7 cellular contexts compared by ENCODE assay signal in the genomic region with DNA sequence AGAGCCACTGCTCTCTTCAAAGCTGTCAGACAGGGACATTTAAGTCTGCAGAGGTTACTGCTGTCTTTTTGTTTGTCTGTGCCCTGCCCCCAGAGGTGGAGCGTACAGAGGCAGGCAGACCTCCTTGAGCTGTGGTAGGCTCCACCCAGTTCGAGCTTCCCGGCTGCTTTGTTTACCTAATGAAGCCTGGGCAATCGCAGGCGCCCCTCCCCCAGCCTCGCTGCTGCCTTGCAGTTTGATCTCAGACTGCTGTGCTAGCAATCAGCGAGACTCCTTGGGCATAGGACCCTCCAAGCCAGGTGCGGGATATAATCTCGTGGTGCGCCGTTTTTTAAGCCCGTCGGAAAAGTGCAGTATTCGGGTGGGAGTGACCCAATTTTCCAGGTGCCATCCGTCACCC.
DNase-seq lines count a peak whose midpoint lies in the region; ATAC-seq and TF ChIP-seq lines count a peak whose summit lies in the region.
"Not testable (repeated sequence)": the region's sequence is repeated elsewhere in the genome, so short reads cannot be mapped to it uniquely, and the experiment has no call there.

No MANE protein-coding gene starts in this region.

- H3K9ac ChIP-seq in NT2/D1 (ENCODE audit: insufficient read length, low read depth); colonic mucosa (ENCODE audit: low read depth in 2 of 2, low read length in 2 of 2); mesendoderm (ENCODE audit: low read length): not testable (repeated sequence)

- H3K27me3 Mint-ChIP-seq in GM23338 (ENCODE audit: insufficient read depth, low read depth, poor library complexity); glutamatergic neuron (ENCODE audit: unreplicated experiment); neural crest cell (ENCODE audit: low read depth): not testable (repeated sequence)

- not testable (repeated sequence) for H3K18ac ChIP-seq in mesendoderm (ENCODE audit: low read length)

- H2BK120ac ChIP-seq in mesendoderm (ENCODE audit: low read depth, low read length), result not testable (repeated sequence)

- H3K79me2 ChIP-seq in GM23338 (replicated peaks; ENCODE audit: insufficient read depth); mesendoderm (ENCODE audit: control insufficient read depth, insufficient read depth, low read length): not testable (repeated sequence)

- H2AK5ac ChIP-seq in mesendoderm (ENCODE audit: low read length), result not testable (repeated sequence)

- H3K56ac ChIP-seq in mesendoderm (ENCODE audit: low read length), result not testable (repeated sequence)

- intact Hi-C loops in colonic mucosa (cut with DNase I), result not testable (repeated sequence)

- not testable (repeated sequence) for H4K20me1 ChIP-seq in GM23338 (replicated peaks; ENCODE audit: insufficient read depth)

- H3K36me3 Mint-ChIP-seq in GM23338 (ENCODE audit: low read depth); glutamatergic neuron (ENCODE audit: unreplicated experiment); neural crest cell (ENCODE audit: low read depth): not testable (repeated sequence)

- H3K9me3 Mint-ChIP-seq in GM23338, result peaks cover 22% of the 10 kb centered on the region; the same call in 2 of the 3 replicates
- H3K9me3 Mint-ChIP-seq in glutamatergic neuron (ENCODE audit: unreplicated experiment); neural crest cell: not testable (repeated sequence)

- not testable (repeated sequence) for H3K27ac Mint-ChIP-seq in GM23338; glutamatergic neuron (ENCODE audit: unreplicated experiment); neural crest cell (ENCODE audit: unreplicated experiment)

- H3K4me1 ChIP-seq in GM23338 (ENCODE audit: insufficient read depth); NT2/D1 (ENCODE audit: insufficient read depth, insufficient read length); colonic mucosa; mesendoderm (ENCODE audit: control insufficient read depth, low read depth, low read length): not testable (repeated sequence)

- not testable (repeated sequence) for H2AFZ ChIP-seq in GM23338

- not testable (repeated sequence) for H3K4me2 ChIP-seq in GM23338; mesendoderm (ENCODE audit: low read length)

- H3K27me3 ChIP-seq in GM23338 (ENCODE audit: insufficient read depth); NT2/D1 (ENCODE audit: insufficient read depth, insufficient read length); colonic mucosa; mesendoderm (ENCODE audit: insufficient read depth, low read length, poor library complexity): not testable (repeated sequence)

- H2BK15ac ChIP-seq in mesendoderm (replicated peaks; ENCODE audit: low read depth), result not testable (repeated sequence)

- H3K4ac ChIP-seq in mesendoderm (ENCODE audit: low read depth, low read length), result not testable (repeated sequence)

- DNase-seq in DMS53 (lab: John Stamatoyannopoulos, UW) (peak; percentile 72), GM23338 (ENCODE audit: low spot score) (peak; percentile 10), NT2/D1 (ENCODE audit: low read depth, low spot score) (peak; percentile 6), colonic mucosa (peak; percentile 19), glutamatergic neuron (peak; percentile 24), mesendoderm (peak; percentile 4), neural crest cell (ENCODE audit: low read depth, low spot score) (peak; percentile 17)

- not testable (repeated sequence) for H3F3A ChIP-seq in GM23338 (replicated peaks; ENCODE audit: low read depth)

- H3K79me1 ChIP-seq in mesendoderm (ENCODE audit: low read length), result not testable (repeated sequence)

- ATAC-seq in GM23338, result not testable (repeated sequence)

- H4K8ac ChIP-seq in mesendoderm (ENCODE audit: low read depth, low read length), result not testable (repeated sequence)

- not testable (repeated sequence) for TF ChIP-seq CTCF in GM23338 (conservative IDR thresholded peaks at IDR 0.05; ENCODE audit: low read depth in 2 of 2); colonic mucosa (IDR thresholded peaks at IDR 0.05); glutamatergic neuron (IDR thresholded peaks at IDR 0.05; ENCODE audit: partially characterized antibody, unreplicated experiment); neural crest cell (conservative IDR thresholded peaks at IDR 0.05)

- H3K4me3 Mint-ChIP-seq in GM23338; glutamatergic neuron (ENCODE audit: unreplicated experiment); neural crest cell: not testable (repeated sequence)

- not testable (repeated sequence) for H3K27ac ChIP-seq in GM23338 (ENCODE audit: low read depth); colonic mucosa; mesendoderm (ENCODE audit: low read depth, low read length)

- no CpG with 5 or more reads among the region's 15 CpGs for WGBS in mesendoderm (ENCODE audit: extremely low coverage, insufficient coverage, low lambda C conversion rate)

- H4K5ac ChIP-seq in mesendoderm (ENCODE audit: low read length), result not testable (repeated sequence)

- H3K4me1 Mint-ChIP-seq in GM23338; glutamatergic neuron (ENCODE audit: low read depth, unreplicated experiment); neural crest cell: not testable (repeated sequence)

- not testable (repeated sequence) for H3K9me3 ChIP-seq in NT2/D1 (ENCODE audit: insufficient read depth, low read length); colonic mucosa

- H3K36me3 ChIP-seq in GM23338 (ENCODE audit: insufficient read depth); NT2/D1 (ENCODE audit: insufficient read depth, insufficient read length, low read length); colonic mucosa; mesendoderm (ENCODE audit: control insufficient read depth, insufficient read depth, low read length): not testable (repeated sequence)

- H3K9me2 ChIP-seq in GM23338 (ENCODE audit: insufficient read depth), result not testable (repeated sequence)

- H2BK5ac ChIP-seq in mesendoderm (ENCODE audit: low read length), result not testable (repeated sequence)

- H3K23ac ChIP-seq in mesendoderm (ENCODE audit: low read length), result not testable (repeated sequence)

- not testable (repeated sequence) for H3K4me3 ChIP-seq in GM23338; NT2/D1 (ENCODE audit: insufficient read length, low read depth); colonic mucosa; mesendoderm (ENCODE audit: low read length)

Comparison
In these comparisons a context has a peak if more than half of its experiments do, and no peak if none do; other contexts are left out.
1. DNase-seq: peak in every context shown above with its lines; median percentile 72 in DMS53; 24 in glutamatergic neuron; 19 in colonic mucosa; 17 in neural crest cell; 10 in GM23338; 6 in NT2/D1; 4 in mesendoderm.